Comparison of ENCODE assay signal across 7 cellular contexts in genomic region chr1:225746361-225747179, GRCh38. TPM values are rescaled to one million over a fixed set of nuclear protein-coding genes. Genes with fewer than 3 reads are reported as not detected.
DNase-seq lines count a peak whose midpoint lies in the region; FAIRE-seq and TF ChIP-seq lines count a peak whose summit lies in the region.

No MANE protein-coding gene starts in this region.

- CTCF ChIA-PET in HEK293 (lab: Yijun Ruan, JAX), result interaction anchor here (0.6 to 3.2 kb wide), 13 partner anchors 10 to 371 kb away, joined by 3 to 13 read pairs (median 4); partner anchors contain the start of gene SRP9

- H3K4me1 ChIP-seq in HEK293 (ENCODE audit: control insufficient read depth, insufficient read depth, low read length), result no peaks in the 10 kb centered on the region

- DNase-seq in RCC 7860 (ENCODE audit: low spot score), result peak; percentile 93
- peak; percentile 92 for DNase-seq in fibroblast of pulmonary artery (ENCODE audit: low read depth)
- DNase-seq in neural crest cell (ENCODE audit: low read depth, low spot score), result no peak
- DNase-seq in SIG-M5 treated with dmso at 0.1 percent for 504 hours (lab: John Stamatoyannopoulos, UW; ENCODE audit: unreplicated experiment), result no peak
- DNase-seq in activated gamma-delta T cell (lab: John Stamatoyannopoulos, UW), result no peak
- no peak for DNase-seq in GM12891 (ENCODE audit: insufficient read length, low spot score)

- no peaks in the 10 kb centered on the region for H3K9me3 ChIP-seq in HEK293 (ENCODE audit: control insufficient read depth, insufficient read depth, low read depth, low read length)

- FAIRE-seq in RCC 7860 (lab: Jason Lieb, UNC), result peak; percentile 89
- no peak for FAIRE-seq in GM12891 (lab: Jason Lieb, UNC)

- H3K27me3 Mint-ChIP-seq in neural crest cell (ENCODE audit: low read depth), result no peaks in the 10 kb centered on the region

- H3K4me3 ChIP-seq in HEK293 (ENCODE audit: low read depth, low read length) (peak overlapping the region; percentile 3), fibroblast of pulmonary artery (replicated peaks; ENCODE audit: low read depth, low read length) (peak overlapping the region; percentile 47)

- no peak overlapping the region for H3K27ac Mint-ChIP-seq in neural crest cell (ENCODE audit: unreplicated experiment)

- H3K36me3 ChIP-seq in HEK293 (ENCODE audit: control insufficient read depth in 2 of 2, insufficient read depth in 1 of 2, low read length in 2 of 2), result no peaks in the 10 kb centered on the region

- H3K36me3 Mint-ChIP-seq in neural crest cell (ENCODE audit: low read depth), result no peaks in the 10 kb centered on the region

- TF ChIP-seq POLR2A in GM12891 (IDR thresholded peaks at IDR 0.05; ENCODE audit: low read depth, low read length), result no peak

- TF ChIP-seq CTCF in HEK293 (tag by site-specific recombination; IDR thresholded peaks at IDR 0.05) (peak; percentile 51; the same call in 1 of the 2 replicates), fibroblast of pulmonary artery (IDR thresholded peaks at IDR 0.05; ENCODE audit: low read length, missing control alignments) (no peak), neural crest cell (conservative IDR thresholded peaks at IDR 0.05) (peak; percentile 22)

- peaks cover 10% of the 10 kb centered on the region for H3K4me1 Mint-ChIP-seq in neural crest cell

- no peak overlapping the region for H3K4me3 Mint-ChIP-seq in neural crest cell

- H3K27ac ChIP-seq in HEK293 (ENCODE audit: extremely low read depth, low read depth, low read length), result peak overlapping the region; percentile 35

- POLR2A ChIA-PET in HEK293 (lab: Yijun Ruan, JAX), result interaction anchor here (0.5 to 2.0 kb wide), 14 partner anchors 8 to 98 kb away, joined by 3 to 27 read pairs (median 4); partner anchors contain the start of genes ENAH and SRP9

- H3K9me3 Mint-ChIP-seq in neural crest cell, result no peaks in the 10 kb centered on the region

TF ChIP-seq in HEK293, 187 proteins besides CTCF, POLR2A, EP300 and RAD21 (continues in another document):
- TF ChIP-seq, protein P1, sequence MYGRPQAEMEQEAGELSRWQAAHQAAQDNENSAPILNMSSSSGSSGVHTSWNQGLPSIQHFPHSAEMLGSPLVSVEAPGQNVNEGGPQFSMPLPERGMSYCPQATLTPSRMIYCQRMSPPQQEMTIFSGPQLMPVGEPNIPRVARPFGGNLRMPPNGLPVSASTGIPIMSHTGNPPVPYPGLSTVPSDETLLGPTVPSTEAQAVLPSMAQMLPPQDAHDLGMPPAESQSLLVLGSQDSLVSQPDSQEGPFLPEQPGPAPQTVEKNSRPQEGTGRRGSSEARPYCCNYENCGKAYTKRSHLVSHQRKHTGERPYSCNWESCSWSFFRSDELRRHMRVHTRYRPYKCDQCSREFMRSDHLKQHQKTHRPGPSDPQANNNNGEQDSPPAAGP (tag by site-specific recombination; IDR thresholded peaks at IDR 0.05), result peak; percentile 54; the same call in 1 of the 2 replicates
- TF ChIP-seq ZNF394 (tag by site-specific recombination; IDR thresholded peaks at IDR 0.05; ENCODE audit: borderline replicate concordance) (peak; percentile 80), ZNF664 (tag by site-specific recombination; IDR thresholded peaks at IDR 0.05) (no peak), ZNF510 (tag by site-specific recombination; IDR thresholded peaks at IDR 0.05; ENCODE audit: insufficient replicate concordance) (no peak), ZNF2 (tag by site-specific recombination; IDR thresholded peaks at IDR 0.05) (0 out of 2 replicates have a peak, but pooled peaks have one; percentile 29), ZIC2 (tag by site-specific recombination; IDR thresholded peaks at IDR 0.05) (peak; percentile 100), ZNF266 (tag by site-specific recombination; IDR thresholded peaks at IDR 0.05; ENCODE audit: low read depth) (no peak), SETDB1 (IDR thresholded peaks at IDR 0.05; ENCODE audit: insufficient read length, low read length) (no peak), ZNF23 (tag by site-specific recombination; IDR thresholded peaks at IDR 0.05; ENCODE audit: borderline replicate concordance) (no peak), ZNF585B (tag by site-specific recombination; IDR thresholded peaks at IDR 0.05) (no peak), ZNF121 (tag by site-specific recombination; IDR thresholded peaks at IDR 0.05) (no peak), PBX3 (CRISPR knock-in tag; IDR thresholded peaks at IDR 0.05) (no peak), ZNF76 (tag by site-specific recombination; IDR thresholded peaks at IDR 0.05; ENCODE audit: borderline replicate concordance, low read depth) (no peak), BCL11B (tag by site-specific recombination; IDR thresholded peaks at IDR 0.05; ENCODE audit: low read depth) (no peak), ZNF114 (tag by site-specific recombination; IDR thresholded peaks at IDR 0.05) (no peak), ZNF324 (tag by site-specific recombination; IDR thresholded peaks at IDR 0.05) (no peak), ZNF175 (tag by site-specific recombination; IDR thresholded peaks at IDR 0.05) (no peak), ZNF140 (tag by site-specific recombination; IDR thresholded peaks at IDR 0.05) (no peak), BCL11A (tag by site-specific recombination; IDR thresholded peaks at IDR 0.05; ENCODE audit: low read depth) (no peak), ZNF404 (tag by site-specific recombination; IDR thresholded peaks at IDR 0.05) (no peak), ZBTB1 (tag by site-specific recombination; IDR thresholded peaks at IDR 0.05) (no peak), ZNF785 (tag by site-specific recombination; IDR thresholded peaks at IDR 0.05) (no peak)

TF ChIP-seq in GM12891, 5 proteins besides CTCF, POLR2A, EP300 and RAD21:
- no peak for TF ChIP-seq TAF1 (IDR thresholded peaks at IDR 0.05; ENCODE audit: low read depth, low read length)
- no peak for TF ChIP-seq POU2F2 (IDR thresholded peaks at IDR 0.05; ENCODE audit: low read depth, low read length)
- no peak for TF ChIP-seq PAX5 (IDR thresholded peaks at IDR 0.05; ENCODE audit: insufficient read depth, low read length, severe bottlenecking)
- TF ChIP-seq SPI1 (IDR thresholded peaks at IDR 0.05; ENCODE audit: low read depth, low read length), result no peak
- TF ChIP-seq POLR2AphosphoS5 (IDR thresholded peaks at IDR 0.05; ENCODE audit: low read depth, low read length), result no peak

RNA-seq across cellular contexts. Expression of gene SRP9, which starts 31.1 kb away (rescaled TPM):
- 480 and 482 TPM in 2 replicates for total RNA-seq in neural crest cell
- 213 TPM for polyA plus RNA-seq in GM12891 (2012; ENCODE audit: low read depth, missing spikeins)

Comparison
In these comparisons a context has a peak if more than half of its experiments do, and no peak if none do; other contexts are left out.
1. DNase-seq: peak in RCC 7860 (single experiment) and fibroblast of pulmonary artery (single experiment); none in neural crest cell (single experiment), SIG-M5 treated with dmso at 0.1 percent for 504 hours (single experiment), activated gamma-delta T cell (single experiment) and GM12891 (single experiment).